Comparison of ENCODE assay signal across 16 cellular contexts in the genomic region with DNA sequence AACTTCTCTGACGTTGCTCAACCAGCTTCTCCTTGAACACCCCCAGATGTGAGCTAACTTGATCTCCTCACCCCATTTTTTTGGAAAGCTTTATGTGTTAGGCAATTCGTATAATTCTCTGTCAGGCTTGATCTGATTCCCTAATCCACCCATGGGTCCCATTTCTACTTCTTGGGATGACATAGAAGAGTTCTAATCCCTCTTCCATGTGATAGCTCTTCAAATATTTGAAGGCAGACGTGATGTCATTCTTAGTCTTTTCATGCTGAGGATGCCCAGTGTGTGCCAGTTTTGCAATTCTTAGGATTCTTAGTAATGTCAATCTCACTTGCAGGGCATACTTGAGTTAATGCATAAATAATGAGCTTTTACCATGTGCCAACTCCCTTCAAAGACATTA.
"Had no signal": no experiment of that assay in that cellular context is flagged by ENCODE, and none has a peak within 500 bp of the region (broad histone marks: within the 10 kb centered on the region; RNA-seq: fewer than 3 reads in every experiment).

No MANE protein-coding gene starts in this region.

- H3K4me3 ChIP-seq: adrenal gland, gastroesophageal sphincter, heart left ventricle, lower lobe of right lung, spleen had no signal

- H3K9me3 Mint-ChIP-seq: activated naive CD4-positive, alpha-beta T cell treated with anti-CD3 and anti-CD28 coated beads, Interleukin-2, amount 50 U/mL, for 72 hours; naive B cell; neural crest cell had no signal

- H3K27ac Mint-ChIP-seq: activated naive CD4-positive, alpha-beta T cell treated with anti-CD3 and anti-CD28 coated beads, Interleukin-2, amount 50 U/mL, for 72 hours had no signal

- H3K36me3 Mint-ChIP-seq: activated naive CD4-positive, alpha-beta T cell treated with anti-CD3 and anti-CD28 coated beads, Interleukin-2, amount 50 U/mL, for 72 hours; naive B cell had no signal

- H3K36me3 ChIP-seq: adrenal gland, gastroesophageal sphincter, heart left ventricle, lower lobe of right lung, spleen had no signal

- H3K4me3 Mint-ChIP-seq: naive B cell, neural crest cell had no signal

- H3K27me3 ChIP-seq: adrenal gland, gastroesophageal sphincter had no signal

- DNase-seq: activated CD4-positive, alpha-beta T cell treated with anti-CD3 and anti-CD28 coated beads for 1 hour; activated CD4-positive, alpha-beta T cell treated with anti-CD3 and anti-CD28 coated beads, Interleukin-2, amount 50 U/mL, for 1 hour; activated T-cell treated with anti-CD3 and anti-CD28 coated beads, Interleukin-2, amount 50 U/mL, for 1 hour; adrenal gland; effector CD4-positive, alpha-beta T cell; heart left ventricle; islet precursor cell; lower lobe of right lung; naive B cell; retina; spleen; stimulated activated CD4-positive, alpha-beta T cell treated with anti-CD3 and anti-CD28 coated beads, Interleukin-4, amount 100 ng/mL, for 1 hour; T-helper 1 cell had no signal

- H3K27ac ChIP-seq: adrenal gland, gastroesophageal sphincter, heart left ventricle, lower lobe of right lung, spleen had no signal

- H3K9me3 ChIP-seq: adrenal gland, gastroesophageal sphincter, heart left ventricle, lower lobe of right lung, spleen had no signal

- ATAC-seq: activated naive CD4-positive, alpha-beta T cell treated with anti-CD3 and anti-CD28 coated beads, Interleukin-2, amount 50 U/mL, for 72 hours had no signal
